22 cellular contexts compared by ENCODE assay signal in the genomic region with DNA sequence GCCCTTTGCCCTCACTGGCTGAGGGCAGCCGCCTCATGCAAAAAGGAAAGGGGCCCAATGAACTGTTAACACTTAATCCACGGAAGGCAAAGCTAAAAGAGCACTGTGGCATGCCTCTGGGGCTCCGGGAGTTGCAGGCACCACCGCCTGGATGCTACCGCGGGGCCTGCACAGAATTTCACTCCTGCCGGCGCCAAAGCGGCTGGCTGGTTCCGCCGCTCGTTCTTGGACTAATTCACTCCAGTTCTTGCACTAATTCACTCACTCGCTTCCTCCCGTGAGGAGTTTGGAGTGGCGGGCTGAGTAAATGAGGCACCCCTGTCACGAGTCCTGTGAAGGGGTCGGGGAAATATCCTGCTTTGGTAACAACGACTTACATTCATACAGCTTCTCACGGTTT. TPM values are rescaled to one million over a fixed set of nuclear protein-coding genes. Genes with fewer than 3 reads are reported as not detected.
DNase-seq lines count a peak whose midpoint lies in the region; ATAC-seq, FAIRE-seq and TF ChIP-seq lines count a peak whose summit lies in the region.
"Had no signal": no experiment of that assay in that cellular context is flagged by ENCODE, and none has a peak within 500 bp of the region (broad histone marks: within the 10 kb centered on the region; RNA-seq: fewer than 3 reads in every experiment).

No MANE protein-coding gene starts in this region.

- H3K9me3 ChIP-seq in SK-N-MC (ENCODE audit: low read depth, low read length) (no peaks in the 10 kb centered on the region), H1 (ENCODE audit: insufficient read depth in 2 of 2, low read depth in 1 of 2, low read length in 1 of 2) (peaks cover 0 to 4% of the 10 kb centered on the region in 2 experiments; a peak in 1 of 4 replicates)
- H3K9me3 ChIP-seq: BE2C, BLaER1 had no signal

- FAIRE-seq in H1 (lab: Jason Lieb, UNC) = no peak
- no peak for FAIRE-seq in D721Med (lab: Jason Lieb, UNC)
- FAIRE-seq: A204.1, G401.6, GM12891, GM19239 had no signal

- no peak overlapping the region for H3K56ac ChIP-seq in H1 (replicated peaks; ENCODE audit: insufficient read length, low read depth, low read length)

- TF ChIP-seq RAD21 in H1 (IDR thresholded peaks at IDR 0.05 in 1 of 2, conservative IDR thresholded peaks at IDR 0.05 in 1 of 2; ENCODE audit: low read depth in 2 of 2, low read length in 2 of 2) = no peak

- no peak overlapping the region for H4K5ac ChIP-seq in H1 (ENCODE audit: insufficient read length, low read depth, low read length)

- H3K79me1 ChIP-seq in H1 (ENCODE audit: low read depth, low read length) = no peaks in the 10 kb centered on the region

- H3K4me1 ChIP-seq in H1 (replicated peaks in 1 of 4; ENCODE audit: control insufficient read depth in 3 of 4, insufficient read depth in 4 of 4, low read length in 3 of 4) = 0 out of 7 replicates have a peak, but pooled peaks cover 0 to 2% (median 0%) of the 10 kb centered on the region in 4 experiments
- H3K4me1 ChIP-seq: BE2C, BLaER1 had no signal

- no peak overlapping the region for H4K8ac ChIP-seq in H1 (ENCODE audit: extremely low read depth, insufficient read depth, low read length)

- H2AK5ac ChIP-seq in H1 (ENCODE audit: low read depth, low read length) = no peak overlapping the region

- DNase-seq in SK-N-MC (ENCODE audit: low read depth, low spot score) (no peak), H1 (ENCODE audit: low read depth in 1 of 2, low spot score in 2 of 2) (no peak), D721Med (ENCODE audit: insufficient read length, low spot score) (no peak)
- DNase-seq in stimulated activated naive CD4-positive, alpha-beta T cell (lab: John Stamatoyannopoulos, UW) = no peak
- DNase-seq: 8988T; ACHN; BE2C; C1 segment of cervical spinal cord; CD4-positive, alpha-beta memory T cell; CD4-positive, CD25-positive, alpha-beta regulatory T cell; CD8-positive, alpha-beta memory T cell; COR-L47; DMS79 treated with DMSO at 0.1 percent for 48 hours; GF-D8 had no signal

- H3K23ac ChIP-seq in H1 (ENCODE audit: insufficient read length) = no peak overlapping the region

- POLR2A ChIA-PET in H1 (lab: Charles Lee; ENCODE audit: partially characterized antibody) = no interaction called here

- TF ChIP-seq POLR2A in H1 (IDR thresholded peaks at IDR 0.05; ENCODE audit: control extremely low read depth in 1 of 2, low read depth in 2 of 2, low read length in 2 of 2) = no peak

- H2BK5ac ChIP-seq in H1 (ENCODE audit: low read depth, low read length) = no peak overlapping the region

- no peaks in the 10 kb centered on the region for H3K79me2 ChIP-seq in H1 (ENCODE audit: control insufficient read depth in 1 of 2, insufficient read depth in 2 of 2, low read length in 2 of 2)

- no peak overlapping the region for H3K9ac ChIP-seq in SK-N-MC (ENCODE audit: insufficient read length)
- H3K9ac ChIP-seq in H1 (replicated peaks in 1 of 4; ENCODE audit: extremely low read depth in 1 of 4, low read depth in 3 of 4, low read length in 3 of 4) = no peak overlapping the region
- H3K9ac ChIP-seq: BLaER1 had no signal

- no peak overlapping the region for H2BK120ac ChIP-seq in H1 (replicated peaks; ENCODE audit: low read depth, low read length)

- H3K27ac ChIP-seq in SK-N-MC = no peak overlapping the region
- no peak overlapping the region for H3K27ac ChIP-seq in H1 (ENCODE audit: low read depth, low read length)
- H3K27ac ChIP-seq: BLaER1 had no signal

- H3K14ac ChIP-seq in H1 (ENCODE audit: insufficient read length) = no peak overlapping the region

- WGBS in H1 (ENCODE audit: extremely low coverage in 1 of 2, insufficient coverage in 1 of 2, insufficient read length in 1 of 2, insufficient replicate concordance in 2 of 2, low coverage in 1 of 2, low lambda C conversion rate in 2 of 2, missing lambda C conversion rate in 1 of 2), 2 experiments = 94% methylated on average over 19 of the region's 19 CpGs; no CpG with 5 or more reads in 1 of the 2 experiments

- no peak overlapping the region for H4K91ac ChIP-seq in H1 (replicated peaks; ENCODE audit: insufficient read length, low read length)

- H4K20me1 ChIP-seq in H1 (replicated peaks in 1 of 2; ENCODE audit: control insufficient read depth in 1 of 2, insufficient read depth in 2 of 2, low read length in 2 of 2) = no peaks in the 10 kb centered on the region
- H4K20me1 ChIP-seq: BLaER1 had no signal

- H3K4ac ChIP-seq in H1 (replicated peaks; ENCODE audit: insufficient read length, low read depth, low read length) = no peak overlapping the region

- no peak for ATAC-seq in HG03159 (IDR thresholded peaks at IDR 0.05; ENCODE audit: unreplicated experiment)

- H3K4me2 ChIP-seq in H1 (ENCODE audit: insufficient read depth in 1 of 2, low read depth in 2 of 2, low read length in 2 of 2) = no peak overlapping the region
- H3K4me2 ChIP-seq: BLaER1 had no signal

- peaks cover 0 to 2% (median 0%) of the 10 kb centered on the region in 4 experiments; a peak in 1 of 7 replicates for H3K27me3 ChIP-seq in H1 (replicated peaks in 1 of 4; ENCODE audit: control insufficient read depth in 3 of 4, extremely low read depth in 1 of 4, insufficient read depth in 3 of 4, low read length in 3 of 4)
- H3K27me3 ChIP-seq: BE2C, BLaER1 had no signal

- 0 out of 2 replicates have a peak overlapping the region, but pooled peaks have one; percentile 28 for H3K4me3 ChIP-seq in SK-N-MC
- H3K4me3 ChIP-seq in H1 (ENCODE audit: extremely low read depth in 1 of 4, insufficient read depth in 2 of 4, low read depth in 3 of 4, low read length in 4 of 4) = no peak overlapping the region
- H3K4me3 ChIP-seq: BLaER1 had no signal

- no peak overlapping the region for H2BK20ac ChIP-seq in H1 (ENCODE audit: low read length)

- CTCF ChIA-PET in H1 (lab: Charles Lee; ENCODE audit: partially characterized antibody) = interaction anchor here (0.7 to 1.4 kb wide), 5 partner anchors 15 to 140 kb away, joined by 3 to 6 read pairs (median 3); no protein-coding TSS in a partner anchor

- H2BK15ac ChIP-seq in H1 (ENCODE audit: low read length) = no peak overlapping the region

- no peak overlapping the region for H2BK12ac ChIP-seq in H1 (ENCODE audit: low read depth, low read length)

- H3K36me3 ChIP-seq in SK-N-MC (ENCODE audit: insufficient read depth, low read length) (no peaks in the 10 kb centered on the region), H1 (ENCODE audit: control insufficient read depth in 2 of 4, insufficient read depth in 4 of 4, low read length in 3 of 4) (no peaks in the 10 kb centered on the region)
- H3K36me3 ChIP-seq: BE2C, BLaER1 had no signal

- H2AFZ ChIP-seq in H1 (ENCODE audit: low read length) = 0 out of 2 replicates have a peak overlapping the region, but pooled peaks have one; percentile 57

- H3K23me2 ChIP-seq in H1 (ENCODE audit: low read depth, low read length) = no peaks in the 10 kb centered on the region; the same call in 1 of the 2 replicates

- no peak for TF ChIP-seq CTCF in H1 (IDR thresholded peaks at IDR 0.05; ENCODE audit: control extremely low read depth in 1 of 3, insufficient read depth in 1 of 3, low read depth in 1 of 3, low read length in 3 of 3)
- no peak for TF ChIP-seq CTCF in D721Med (IDR thresholded peaks at IDR 0.05; ENCODE audit: insufficient read depth, missing control alignments)

- H3K18ac ChIP-seq in H1 (ENCODE audit: extremely low read depth, low read length) = no peak overlapping the region

- no peak for TF ChIP-seq EP300 in H1 (IDR thresholded peaks at IDR 0.05; ENCODE audit: borderline replicate concordance in 1 of 2, low read depth in 2 of 2, low read length in 2 of 2)

TF ChIP-seq in H1, 55 proteins besides CTCF, POLR2A, EP300 and RAD21:
- TF ChIP-seq RNF2 (IDR thresholded peaks at IDR 0.05; ENCODE audit: borderline replicate concordance, low read depth, low read length, missing control alignments, poor library complexity, severe bottlenecking) = no peak
- no peak for TF ChIP-seq SIX5 (IDR thresholded peaks at IDR 0.05; ENCODE audit: low read depth, low read length)
- TF ChIP-seq ZNF274 (IDR thresholded peaks at IDR 0.05; ENCODE audit: borderline replicate concordance, extremely low read depth, low read length) = no peak
- TF ChIP-seq KDM1A (IDR thresholded peaks at IDR 0.05; ENCODE audit: borderline replicate concordance, low read length) = no peak
- no peak for TF ChIP-seq TAF1 (IDR thresholded peaks at IDR 0.05; ENCODE audit: low read depth, low read length)
- no peak for TF ChIP-seq RFX5 (IDR thresholded peaks at IDR 0.05; ENCODE audit: borderline replicate concordance, low read depth, low read length)
- TF ChIP-seq CEBPB (IDR thresholded peaks at IDR 0.05; ENCODE audit: low read depth, low read length) = no peak
- no peak for TF ChIP-seq NRF1 (IDR thresholded peaks at IDR 0.05; ENCODE audit: low read depth, low read length)
- no peak for TF ChIP-seq SAP30 (IDR thresholded peaks at IDR 0.05; ENCODE audit: insufficient read depth, insufficient replicate concordance, low read length)
- no peak for TF ChIP-seq JUN (IDR thresholded peaks at IDR 0.05; ENCODE audit: low read depth, low read length)
- TF ChIP-seq JUND (IDR thresholded peaks at IDR 0.05; ENCODE audit: low read length) = no peak
- TF ChIP-seq, protein P1, sequence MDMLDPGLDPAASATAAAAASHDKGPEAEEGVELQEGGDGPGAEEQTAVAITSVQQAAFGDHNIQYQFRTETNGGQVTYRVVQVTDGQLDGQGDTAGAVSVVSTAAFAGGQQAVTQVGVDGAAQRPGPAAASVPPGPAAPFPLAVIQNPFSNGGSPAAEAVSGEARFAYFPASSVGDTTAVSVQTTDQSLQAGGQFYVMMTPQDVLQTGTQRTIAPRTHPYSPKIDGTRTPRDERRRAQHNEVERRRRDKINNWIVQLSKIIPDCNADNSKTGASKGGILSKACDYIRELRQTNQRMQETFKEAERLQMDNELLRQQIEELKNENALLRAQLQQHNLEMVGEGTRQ (IDR thresholded peaks at IDR 0.05; ENCODE audit: low read length) = no peak
TF ChIP-seq in H1: peak in this region for 0.

RNA-seq across cellular contexts. Expression of a gene that starts 14.0 kb away (rescaled TPM):
- 2.1 and 3.2 TPM in 2 replicates for total RNA-seq in H1 (2021; fragmentation: NEBNext Ultra II Directional; extraction: Animal tissue kit (Norgen Biotek cat#: 25700))
- 3.3 and 3.7 TPM in 2 replicates for polyA plus RNA-seq in H1 (2011; rRNA removed)
- 2.8 TPM for polyA plus RNA-seq in H1 (2011; cell fraction: cytosol; rRNA removed)
- 2.9 TPM for polyA plus RNA-seq in H1 (2011; cell fraction: nucleus; rRNA removed)
- polyA plus RNA-seq in H1 (2012, experiment 1 of 2) = 2.9 to 3.8 TPM (median 3.2 TPM) in 4 replicates
- polyA plus RNA-seq in H1 (2012, experiment 2 of 2) = 2.2 TPM
- polyA plus RNA-seq in H1 (2013, experiment 1 of 2) = 1.2 TPM
- 1.3 TPM for polyA plus RNA-seq in H1 (2013, experiment 2 of 2)
- polyA minus RNA-seq in H1 (2011; rRNA and poly(A)+ RNA removed) = 5.5 and 5.9 TPM in 2 replicates
- 3.2 TPM for polyA minus RNA-seq in H1 (2011; cell fraction: cytosol; rRNA and poly(A)+ RNA removed)
- 4.1 TPM for polyA minus RNA-seq in H1 (2011; cell fraction: nucleus; rRNA and poly(A)+ RNA removed)
- total RNA-seq: CD4-positive, alpha-beta memory T cell; CD4-positive, CD25-positive, alpha-beta regulatory T cell; CD8-positive, alpha-beta memory T cell had no signal
- polyA plus RNA-seq: AG04450; CD14-positive monocyte; CD4-positive, alpha-beta memory T cell; CD4-positive, CD25-positive, alpha-beta regulatory T cell; CD8-positive, alpha-beta memory T cell had no signal
